16 cellular contexts compared by ENCODE assay signal in the genomic region with DNA sequence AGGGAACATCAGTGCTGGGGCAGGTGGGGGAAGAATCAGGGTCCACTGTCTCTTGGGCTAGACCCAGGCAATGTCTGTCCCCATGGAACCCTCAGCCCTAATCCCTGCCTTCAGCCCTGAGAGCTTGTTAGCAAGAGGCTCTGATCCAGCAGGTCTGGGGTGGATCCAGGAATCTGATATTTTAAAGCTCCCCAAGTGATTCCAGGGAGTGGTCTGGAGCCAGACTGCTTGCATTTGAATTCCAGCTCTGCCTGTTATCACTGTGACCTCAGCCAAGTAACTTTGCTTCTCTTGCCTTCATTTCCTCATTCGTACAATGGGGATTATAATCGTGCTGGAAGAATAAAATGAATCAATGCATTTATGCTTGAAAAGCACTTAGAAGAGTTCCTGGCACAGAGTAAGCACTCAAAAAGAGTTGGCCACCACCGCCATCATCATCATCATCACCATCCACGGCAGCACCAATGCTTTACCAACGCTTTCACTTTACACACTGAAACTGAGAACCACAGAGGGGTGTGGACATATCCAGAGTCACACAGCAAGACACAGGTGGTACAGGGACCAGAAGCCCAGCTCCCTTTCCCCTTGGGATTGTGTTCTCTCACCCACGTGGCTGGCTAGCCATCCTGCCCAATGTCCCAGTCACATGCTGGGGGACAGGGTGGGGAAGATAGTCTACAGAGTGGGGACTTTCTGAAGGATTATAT.
DNase-seq lines count a peak whose midpoint lies in the region; ATAC-seq and TF ChIP-seq lines count a peak whose summit lies in the region.
"Had no signal": no experiment of that assay in that cellular context is flagged by ENCODE, and none has a peak within 500 bp of the region (broad histone marks: within the 10 kb centered on the region; RNA-seq: fewer than 3 reads in every experiment).

No MANE protein-coding gene starts in this region.

- H3K4me1 Mint-ChIP-seq in memory B cell: peaks cover 14% of the 10 kb centered on the region
- H3K4me1 Mint-ChIP-seq in glutamatergic neuron (ENCODE audit: low read depth, unreplicated experiment): no peaks in the 10 kb centered on the region
- no peaks in the 10 kb centered on the region for H3K4me1 Mint-ChIP-seq in osteocyte (ENCODE audit: unreplicated experiment)

- ATAC-seq in left ventricle myocardium superior (peak; percentile 33), memory B cell (ENCODE audit: low read depth) (peak; percentile 43), GM19035 (IDR thresholded peaks at IDR 0.05; ENCODE audit: unreplicated experiment) (no peak)
- ATAC-seq: GM23338 had no signal

- H3K4me3 ChIP-seq in SU-DHL-6 (ENCODE audit: insufficient read depth, low read length, poor library complexity, severe bottlenecking): no peak overlapping the region
- H3K4me3 ChIP-seq: GM23338 had no signal

- no peak overlapping the region for H3K9ac ChIP-seq in SU-DHL-6 (ENCODE audit: low read length)

- H3K9me2 ChIP-seq in SU-DHL-6 (replicated peaks; ENCODE audit: insufficient read depth, low read length): no peaks in the 10 kb centered on the region

- H3F3A ChIP-seq in SU-DHL-6 (ENCODE audit: insufficient read depth): 0 out of 2 replicates have a peak, but pooled peaks cover 9% of the 10 kb centered on the region

- intact Hi-C loops in left ventricle myocardium superior (cut with micrococcal nuclease): no loop called here
- intact Hi-C loops in cardiac septum (cut with DNase I): no loop called here

- H3K9me3 ChIP-seq in SU-DHL-6 (ENCODE audit: insufficient read depth, low read length): no peaks in the 10 kb centered on the region

- no peak for DNase-seq in left ventricle myocardium superior
- no peak for DNase-seq in cardiac septum (ENCODE audit: low spot score)
- DNase-seq in memory B cell (ENCODE audit: low spot score in 2 of 2): no peak
- no peak for DNase-seq in glutamatergic neuron
- DNase-seq in osteocyte (ENCODE audit: extremely low spot score, unreplicated experiment): no peak
- DNase-seq: AML-193; Calu3; CD4-positive, alpha-beta T cell; NCI-H1048; NCI-H146; NCI-H226; NCI-H526; SHP77 had no signal

- H3K4me2 ChIP-seq in SU-DHL-6 (ENCODE audit: low read depth, low read length, poor library complexity, severe bottlenecking): peak overlapping the region; percentile 23
- H3K4me2 ChIP-seq: GM23338 had no signal

- TF ChIP-seq CTCF in SU-DHL-6 (IDR thresholded peaks at IDR 0.05; ENCODE audit: insufficient read depth, low read length, poor library complexity, severe bottlenecking) (no peak), glutamatergic neuron (IDR thresholded peaks at IDR 0.05; ENCODE audit: partially characterized antibody, unreplicated experiment) (no peak), osteocyte (IDR thresholded peaks at IDR 0.05) (no peak)

- H3K9me3 Mint-ChIP-seq in memory B cell (no peaks in the 10 kb centered on the region), glutamatergic neuron (ENCODE audit: unreplicated experiment) (peaks cover 2% of the 10 kb centered on the region), osteocyte (ENCODE audit: unreplicated experiment) (no peaks in the 10 kb centered on the region)
- H3K9me3 Mint-ChIP-seq: CD4-positive, alpha-beta T cell; GM23338 had no signal

- H3K27ac ChIP-seq in SU-DHL-6 (ENCODE audit: low read depth, low read length): no peak overlapping the region

- peak overlapping the region; percentile 68 for H2AFZ ChIP-seq in SU-DHL-6 (ENCODE audit: low read depth, low read length, severe bottlenecking)
- H2AFZ ChIP-seq: GM23338 had no signal

- no peaks in the 10 kb centered on the region for H3K36me3 ChIP-seq in SU-DHL-6 (ENCODE audit: low read length)

- no peaks in the 10 kb centered on the region for H3K27me3 ChIP-seq in SU-DHL-6 (ENCODE audit: low read length)

- no peak overlapping the region for H3K4me3 Mint-ChIP-seq in memory B cell
- no peak overlapping the region for H3K4me3 Mint-ChIP-seq in glutamatergic neuron (ENCODE audit: unreplicated experiment)
- no peak overlapping the region for H3K4me3 Mint-ChIP-seq in osteocyte (ENCODE audit: unreplicated experiment)
- H3K4me3 Mint-ChIP-seq: CD4-positive, alpha-beta T cell; GM23338 had no signal

- H3K27me3 Mint-ChIP-seq in memory B cell: peaks cover 5% of the 10 kb centered on the region
- H3K27me3 Mint-ChIP-seq in glutamatergic neuron (ENCODE audit: unreplicated experiment): peaks cover 3% of the 10 kb centered on the region
- peaks cover 14% of the 10 kb centered on the region for H3K27me3 Mint-ChIP-seq in osteocyte (ENCODE audit: unreplicated experiment)
- H3K27me3 Mint-ChIP-seq: CD4-positive, alpha-beta T cell had no signal

- H3K27ac Mint-ChIP-seq in memory B cell (no peak overlapping the region), glutamatergic neuron (ENCODE audit: unreplicated experiment) (no peak overlapping the region), osteocyte (ENCODE audit: unreplicated experiment) (no peak overlapping the region)
- H3K27ac Mint-ChIP-seq: CD4-positive, alpha-beta T cell; GM23338 had no signal

- H3K79me2 ChIP-seq in SU-DHL-6 (ENCODE audit: insufficient read depth, low read length): no peaks in the 10 kb centered on the region

- H4K20me1 ChIP-seq in SU-DHL-6 (ENCODE audit: low read depth, low read length): no peaks in the 10 kb centered on the region

- H3K36me3 Mint-ChIP-seq in memory B cell (no peaks in the 10 kb centered on the region), glutamatergic neuron (ENCODE audit: unreplicated experiment) (no peaks in the 10 kb centered on the region), osteocyte (ENCODE audit: unreplicated experiment) (no peaks in the 10 kb centered on the region)
